23 cellular contexts compared by ENCODE assay signal in the genomic region with DNA sequence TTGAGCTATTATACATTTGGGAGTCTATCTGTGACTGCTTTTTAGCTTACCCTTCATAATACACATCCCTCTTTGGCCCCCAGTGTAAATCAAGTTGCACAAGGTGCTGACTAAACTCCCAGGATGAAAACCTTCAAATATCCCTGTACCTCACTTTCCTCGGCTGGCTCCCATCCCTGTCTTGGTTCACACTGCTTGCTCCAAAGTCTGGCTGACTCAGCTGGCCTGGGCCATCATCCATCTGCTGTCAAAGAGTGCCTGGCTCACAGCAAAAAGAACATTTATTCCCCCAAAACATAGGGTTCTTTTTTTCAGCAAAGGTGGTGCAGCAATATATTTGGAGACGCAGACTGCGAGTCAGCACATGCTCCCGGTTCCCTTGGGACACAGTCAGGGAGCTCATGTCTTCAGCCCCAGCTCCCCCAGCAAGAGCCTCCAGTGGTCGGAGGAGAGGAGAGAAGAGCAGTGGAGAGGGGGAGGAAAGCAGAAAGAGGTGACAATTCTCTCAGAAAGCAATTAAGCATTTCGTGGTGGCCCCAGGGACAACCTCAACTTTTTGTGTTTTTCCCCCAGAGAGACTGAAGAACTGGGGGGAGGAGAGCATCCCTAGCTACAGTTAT. TPM values are rescaled to one million over a fixed set of nuclear protein-coding genes. Genes with fewer than 3 reads are reported as not detected.
DNase-seq lines count a peak whose midpoint lies in the region; ATAC-seq and TF ChIP-seq lines count a peak whose summit lies in the region.
"Had no signal": no experiment of that assay in that cellular context is flagged by ENCODE, and none has a peak within 500 bp of the region (broad histone marks: within the 10 kb centered on the region; RNA-seq: fewer than 3 reads in every experiment).

No MANE protein-coding gene starts in this region.

- ATAC-seq in gastrocnemius medialis, result no peak
- ATAC-seq: activated T-helper 17 cell treated with anti-CD3 and anti-CD28 coated beads, Interleukin-2, amount 50 U/mL, for 72 hours; upper lobe of right lung had no signal

- peak; percentile 28 for DNase-seq in DMS 273 (lab: John Stamatoyannopoulos, UW; ENCODE audit: unreplicated experiment)
- no peak for DNase-seq in DMS 273 treated with DMSO at 0.1 percent for 48 hours (lab: John Stamatoyannopoulos, UW)
- DNase-seq in adipocyte (ENCODE audit: low read depth), result no peak
- peak; percentile 30 for DNase-seq in fibroblast of the aortic adventitia (ENCODE audit: low read depth)
- DNase-seq in gastrocnemius medialis, result peak in 1 of 2 donors; percentile 51
- DNase-seq in uterus, result no peak
- no peak for DNase-seq in NCI-H128 (lab: John Stamatoyannopoulos, UW; ENCODE audit: unreplicated experiment)
- DNase-seq in erythroblast (lab: John Stamatoyannopoulos, UW), result no peak
- DNase-seq: activated CD4-positive, alpha-beta T cell treated with anti-CD3 and anti-CD28 coated beads for 4 hours; activated naive CD8-positive, alpha-beta T cell treated with anti-CD3 and anti-CD28 coated beads for 36 hours; dermis blood vessel endothelial cell; kidney glomerular epithelial cell; NCI-H526 treated with DMSO at 0.1 percent for 48 hours; stimulated activated CD4-positive, alpha-beta T cell treated with anti-CD3 and anti-CD28 coated beads, Interleukin-4, amount 100 ng/mL, for 1 hour; stomach; upper lobe of right lung had no signal

- in situ Hi-C loops in gastrocnemius medialis (cut with MboI; ENCODE audit: low sequenced_read_pairs in 4 of 4), result loop anchor here in 1 of 4 donors (25.0 kb wide), 1 partner anchor 469 kb away; a partner anchor contains a TSS

- H3K36me3 ChIP-seq in adipocyte (ENCODE audit: control insufficient read depth, insufficient read depth, low read length, severe bottlenecking) (no peaks in the 10 kb centered on the region), gastrocnemius medialis (no peaks in the 10 kb centered on the region), uterus (no peaks in the 10 kb centered on the region)
- H3K36me3 ChIP-seq: breast epithelium, prostate gland, stomach, upper lobe of right lung had no signal

- H3K9me3 ChIP-seq in adipocyte (ENCODE audit: control insufficient read depth, low read length) (no peaks in the 10 kb centered on the region), gastrocnemius medialis (no peaks in the 10 kb centered on the region), uterus (no peaks in the 10 kb centered on the region)
- H3K9me3 ChIP-seq: breast epithelium, prostate gland, stomach, upper lobe of right lung had no signal

- TF ChIP-seq POLR2A in gastrocnemius medialis (IDR thresholded peaks at IDR 0.05) (no peak), uterus (IDR thresholded peaks at IDR 0.05) (no peak), erythroblast (IDR thresholded peaks at IDR 0.05; ENCODE audit: low read length) (no peak)

- TF ChIP-seq CTCF in fibroblast of the aortic adventitia (IDR thresholded peaks at IDR 0.05; ENCODE audit: insufficient read depth, low read length) (no peak), gastrocnemius medialis (IDR thresholded peaks at IDR 0.05 in 4 of 5, conservative IDR thresholded peaks at IDR 0.05 in 1 of 5) (no peak), uterus (IDR thresholded peaks at IDR 0.05) (no peak)

- intact Hi-C loops in gastrocnemius medialis (cut with DNase I; ENCODE audit: low total_unique reads) (no loop called here), uterus (cut with DNase I; ENCODE audit: low total_unique reads) (no loop called here)

- H3K4me1 ChIP-seq in adipocyte (ENCODE audit: control insufficient read depth, insufficient read depth, low read length) (peaks cover 35% of the 10 kb centered on the region), gastrocnemius medialis (peaks cover 45 to 47% of the 10 kb centered on the region in 2 donors), uterus (no peaks in the 10 kb centered on the region)
- H3K4me1 ChIP-seq: breast epithelium, prostate gland, upper lobe of right lung had no signal

- H3K9ac ChIP-seq in adipocyte (ENCODE audit: low read length), result peak overlapping the region; percentile 5

- H3K27ac ChIP-seq in gastrocnemius medialis (peak overlapping the region; percentile 88 to 95 (median 95)), uterus (no peak overlapping the region)
- H3K27ac ChIP-seq: 22Rv1, breast epithelium, prostate gland, upper lobe of right lung had no signal

- no peak overlapping the region for H3K4me3 ChIP-seq in adipocyte (ENCODE audit: low read length)
- H3K4me3 ChIP-seq in fibroblast of the aortic adventitia (ENCODE audit: low read depth, low read length), result no peak overlapping the region
- no peak overlapping the region for H3K4me3 ChIP-seq in gastrocnemius medialis
- no peak overlapping the region for H3K4me3 ChIP-seq in uterus
- H3K4me3 ChIP-seq: breast epithelium, prostate gland, stomach, upper lobe of right lung had no signal

- H3K27me3 ChIP-seq in adipocyte (replicated peaks; ENCODE audit: control insufficient read depth, insufficient read depth, low read length) (peaks cover 3% of the 10 kb centered on the region), gastrocnemius medialis (no peaks in the 10 kb centered on the region), uterus (no peaks in the 10 kb centered on the region)
- H3K27me3 ChIP-seq: breast epithelium, stomach, upper lobe of right lung had no signal

RNA-seq across cellular contexts. Expression of a gene that starts 26.1 kb away (rescaled TPM):
- total RNA-seq in fibroblast of the aortic adventitia (ENCODE audit: low replicate concordance) (not detected in 2 replicates), gastrocnemius medialis (not detected), uterus (under 1 TPM in 1 of 4 donors, not detected in 3; 0.73 TPM)
- total RNA-seq: activated naive CD8-positive, alpha-beta T cell treated with anti-CD3 and anti-CD28 coated beads for 36 hours; activated T-helper 17 cell treated with anti-CD3 and anti-CD28 coated beads, Interleukin-2, amount 50 U/mL, for 72 hours; breast epithelium; frontal cortex; H7; myocyte; stomach; upper lobe of right lung had no signal

RNA-seq across cellular contexts. Expression of a gene that starts 31.8 kb away (rescaled TPM):
- total RNA-seq in fibroblast of the aortic adventitia (ENCODE audit: low replicate concordance) (not detected in 2 replicates), gastrocnemius medialis (not detected), uterus (under 1 TPM in 1 of 4 donors, not detected in 3; 0.14 TPM)
- total RNA-seq: activated naive CD8-positive, alpha-beta T cell treated with anti-CD3 and anti-CD28 coated beads for 36 hours; activated T-helper 17 cell treated with anti-CD3 and anti-CD28 coated beads, Interleukin-2, amount 50 U/mL, for 72 hours; breast epithelium; myocyte; prostate gland; stomach; upper lobe of right lung had no signal

RNA-seq across cellular contexts. Expression of a gene that starts 38.5 kb away (rescaled TPM):
- 0.99 and 24.4 TPM in 2 replicates for total RNA-seq in fibroblast of the aortic adventitia (ENCODE audit: low replicate concordance)
- 100 to 1,000 TPM in 3 of 4 donors, 10 to 100 TPM in 1; 80.4 to 138 (median 127) TPM for total RNA-seq in gastrocnemius medialis
- 10 to 100 TPM in 3 of 4 donors, 1 to 10 TPM in 1; 2.8 to 56.8 (median 27.6) TPM for total RNA-seq in uterus
- total RNA-seq: myocyte had no signal

Comparison
In these comparisons a context has a peak if more than half of its experiments do, and no peak if none do; other contexts are left out.
1. DNase-seq: peak in DMS 273 (single experiment) and fibroblast of the aortic adventitia (single experiment); none in DMS 273 treated with DMSO at 0.1 percent for 48 hours (single experiment), adipocyte (single experiment), uterus (0 of 2), NCI-H128 (single experiment) and erythroblast (0 of 2).
2. H3K27ac ChIP-seq: peak in gastrocnemius medialis (4 of 4); none in uterus (0 of 2).